Comparison of ENCODE assay signal across 8 cellular contexts in the genomic region with DNA sequence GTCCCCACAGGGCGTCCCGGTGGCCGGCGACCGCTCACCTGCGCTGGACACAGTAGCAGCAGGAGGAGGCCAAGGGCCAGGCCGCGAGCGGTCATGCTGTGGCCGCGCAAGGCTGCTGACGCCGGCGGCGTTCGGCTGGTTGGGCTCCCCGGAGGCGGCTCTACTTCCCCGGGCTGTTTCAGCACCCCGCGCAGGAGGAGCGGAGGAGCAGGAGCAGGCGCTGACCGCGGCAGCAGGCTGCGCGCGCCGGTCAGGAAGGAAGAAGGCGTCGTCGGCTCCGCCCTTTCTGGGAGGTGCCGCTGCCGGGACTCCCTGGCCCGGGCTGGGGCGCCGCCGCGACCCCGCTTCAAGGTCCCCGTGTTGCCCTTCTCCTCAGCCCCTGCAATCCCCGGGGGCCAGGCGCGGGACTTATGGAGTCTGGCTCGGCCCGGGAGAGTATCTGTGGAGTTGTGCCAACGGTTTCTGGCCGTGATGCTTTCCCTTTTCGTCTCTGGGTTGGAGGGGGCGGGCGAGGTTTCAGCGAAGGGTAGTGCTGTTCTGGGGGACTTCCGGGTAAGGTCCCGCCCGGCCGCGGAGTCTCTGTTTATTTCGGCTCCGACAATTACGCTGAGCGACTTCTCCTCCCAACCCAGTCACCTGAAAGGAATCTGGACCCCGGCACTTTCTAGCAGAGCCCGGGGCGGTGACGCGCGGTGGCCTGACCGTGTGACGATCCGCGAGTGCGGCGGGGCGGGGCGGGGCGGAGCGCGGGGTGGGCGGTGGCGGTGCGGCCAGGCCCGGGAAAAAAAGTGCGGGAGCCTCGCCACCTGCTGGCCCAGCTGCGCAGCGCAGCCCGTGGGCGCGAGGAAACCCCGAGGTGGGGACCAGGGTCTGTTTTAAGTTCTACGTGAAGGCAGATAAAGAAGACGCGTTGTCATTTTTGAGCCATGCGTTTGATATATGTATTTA. TPM values are rescaled to one million over a fixed set of nuclear protein-coding genes. Genes with fewer than 3 reads are reported as not detected.
DNase-seq lines count a peak whose midpoint lies in the region; ATAC-seq, FAIRE-seq and TF ChIP-seq lines count a peak whose summit lies in the region.

TSS of gene NPC1 (minus strand) at position 258 of the 948 bp plus-strand sequence. CDS start at position 95, 163 bp downstream.

- H3K27ac ChIP-seq in HUES6 (ENCODE audit: low read depth, low read length) (peak within 1 kb of the TSS; percentile 95), OCI-LY1 (ENCODE audit: low read depth, low read length, poor library complexity, severe bottlenecking) (peak within 1 kb of the TSS; percentile 92), endothelial cell of umbilical vein (ENCODE audit: insufficient read depth, low read depth, low read length) (peak within 1 kb of the TSS; percentile 99)

- H3K9me2 ChIP-seq in OCI-LY1 (ENCODE audit: low read depth, low read length): no peaks in the 10 kb centered on the region

- peak within 1 kb of the TSS; percentile 91 for H3K9ac ChIP-seq in HUES6 (ENCODE audit: low read length)
- H3K9ac ChIP-seq in OCI-LY1 (ENCODE audit: low read length): peak within 1 kb of the TSS; percentile 87
- peak within 1 kb of the TSS; percentile 100 for H3K9ac ChIP-seq in endothelial cell of umbilical vein (replicated peaks; ENCODE audit: extremely low read depth, insufficient read depth, low read length)

- H3K4me1 ChIP-seq in HUES6 (ENCODE audit: control insufficient read depth, insufficient read depth, low read length) (peaks cover 9% of the 10 kb centered on the region; the same call in 1 of the 2 replicates), OCI-LY1 (ENCODE audit: insufficient read depth, low read length, severe bottlenecking) (peaks cover 24% of the 10 kb centered on the region), endothelial cell of umbilical vein (ENCODE audit: control insufficient read depth, extremely low read depth, insufficient read depth, low read length) (peaks cover 18% of the 10 kb centered on the region), mononuclear cell (ENCODE audit: insufficient read depth, low read length) (peaks cover 46% of the 10 kb centered on the region)

- H3K79me2 ChIP-seq in OCI-LY1 (ENCODE audit: insufficient read depth, low read length) (0 out of 2 replicates have a peak, but pooled peaks cover 5% of the 10 kb centered on the region), endothelial cell of umbilical vein (ENCODE audit: control insufficient read depth, insufficient read depth, low read length) (peaks cover 45% of the 10 kb centered on the region)

- intact Hi-C loops in endothelial cell of umbilical vein (cut with micrococcal nuclease): loop anchor here (1.0 kb wide), 1 partner anchor 70 kb away; no protein-coding TSS in a partner anchor

- H3K36me3 ChIP-seq in HUES6 (ENCODE audit: control insufficient read depth, insufficient read depth, low read length) (no peaks in the 10 kb centered on the region), OCI-LY1 (ENCODE audit: insufficient read depth, low read length) (no peaks in the 10 kb centered on the region; the same call in 1 of the 2 replicates), endothelial cell of umbilical vein (ENCODE audit: control insufficient read depth in 2 of 2, extremely low read depth in 1 of 2, insufficient read depth in 2 of 2, low read length in 2 of 2) (no peaks in the 10 kb centered on the region)

- peak within 1 kb of the TSS; percentile 96 for H3K4me2 ChIP-seq in OCI-LY1 (ENCODE audit: low read length)
- peak within 1 kb of the TSS; percentile 90 for H3K4me2 ChIP-seq in endothelial cell of umbilical vein (ENCODE audit: insufficient read depth, low read length)

- H2AFZ ChIP-seq in OCI-LY1 (ENCODE audit: low read length) (0 out of 2 replicates have a peak within 1 kb of the TSS, but pooled peaks have one; percentile 70), endothelial cell of umbilical vein (ENCODE audit: low read depth, low read length) (peak within 1 kb of the TSS; percentile 92)

- dilution Hi-C loops in endothelial cell of umbilical vein (cut with MboI; ENCODE audit: extremely low pct_ligation_motif_present, low sequenced_read_pairs): no loop called here

- peak within 1 kb of the TSS; percentile 94 for H3K4me3 ChIP-seq in HUES6 (ENCODE audit: low read depth, low read length)
- peak within 1 kb of the TSS; percentile 89 for H3K4me3 ChIP-seq in OCI-LY1 (ENCODE audit: low read depth, low read length, poor library complexity, severe bottlenecking)
- peak within 1 kb of the TSS; percentile 44 to 76 (median 71) for H3K4me3 ChIP-seq in endothelial cell of umbilical vein (replicated peaks in 1 of 3; ENCODE audit: insufficient read depth in 1 of 3, low read depth in 1 of 3, low read length in 3 of 3)
- H3K4me3 ChIP-seq in mononuclear cell (ENCODE audit: low read length): peak within 1 kb of the TSS; percentile 97

- ATAC-seq in GM21423 (IDR thresholded peaks at IDR 0.05; ENCODE audit: unreplicated experiment): peak; percentile 91

- no peaks in the 10 kb centered on the region for H3K9me1 ChIP-seq in endothelial cell of umbilical vein (replicated peaks; ENCODE audit: control insufficient read depth, extremely low read depth, insufficient read depth, low read length)

- H3K9me3 ChIP-seq in HUES6 (ENCODE audit: control insufficient read depth, insufficient read depth, low read depth, low read length) (no peaks in the 10 kb centered on the region), OCI-LY1 (ENCODE audit: low read length) (no peaks in the 10 kb centered on the region), endothelial cell of umbilical vein (replicated peaks; ENCODE audit: control insufficient read depth, insufficient read depth, low read length) (no peaks in the 10 kb centered on the region), mononuclear cell (ENCODE audit: low read depth, low read length) (no peaks in the 10 kb centered on the region)

- peak; percentile 97 for DNase-seq in DMS 273 (lab: John Stamatoyannopoulos, UW; ENCODE audit: unreplicated experiment)
- peak; percentile 95 for DNase-seq in activated CD8-positive, alpha-beta memory T cell treated with anti-CD3 and anti-CD28 coated beads, Interleukin-2, amount 50 U/mL, for 48 hours
- DNase-seq in endothelial cell of umbilical vein (ENCODE audit: low read depth, low spot score): peak; percentile 91
- DNase-seq in stimulated activated CD8-positive, alpha-beta memory T cell treated with anti-CD3 and anti-CD28 coated beads, Interleukin-4, amount 100 ng/mL, for 1 hour (ENCODE audit: low read depth in 2 of 2, low spot score in 1 of 2): peak; percentile 83 to 85

- FAIRE-seq in endothelial cell of umbilical vein (lab: Jason Lieb, UNC): peak; percentile 81

- no TSS peak for BruUV-seq in endothelial cell of umbilical vein (replicated peaks; lab: Mats Ljungman, UMichigan)

- peak; percentile 85 for TF ChIP-seq POLR2A in endothelial cell of umbilical vein (IDR thresholded peaks at IDR 0.05; ENCODE audit: low read depth, low read length)

- CTCF ChIA-PET in endothelial cell of umbilical vein (lab: Charles Lee): interaction anchor here (0.8 to 2.5 kb wide), 6 partner anchors 13 to 332 kb away, joined by 3 to 10 read pairs (median 3); partner anchors contain the start of gene RMC1

- H3K27me3 ChIP-seq in HUES6 (ENCODE audit: control insufficient read depth, insufficient read depth, low read length) (peaks cover 5% of the 10 kb centered on the region), OCI-LY1 (ENCODE audit: insufficient read depth, low read length) (no peaks in the 10 kb centered on the region), endothelial cell of umbilical vein (ENCODE audit: control insufficient read depth in 2 of 2, insufficient read depth in 2 of 2, low read length in 2 of 2) (no peaks in the 10 kb centered on the region), mononuclear cell (ENCODE audit: insufficient read depth, low read length) (no peaks in the 10 kb centered on the region)

- no peaks in the 10 kb centered on the region for H4K20me1 ChIP-seq in OCI-LY1 (ENCODE audit: insufficient read depth, low read length)
- no peaks in the 10 kb centered on the region for H4K20me1 ChIP-seq in endothelial cell of umbilical vein (replicated peaks; ENCODE audit: control insufficient read depth, extremely low read depth, insufficient read depth, low read length)

- POLR2A ChIA-PET in endothelial cell of umbilical vein (lab: Charles Lee): interaction anchor here (0.8 kb wide), 1 partner anchor 9 kb away, joined by 3 read pairs; no protein-coding TSS in a partner anchor

- TF ChIP-seq CTCF in OCI-LY1 (IDR thresholded peaks at IDR 0.05; ENCODE audit: low read length) (peak; percentile 73), endothelial cell of umbilical vein (IDR thresholded peaks at IDR 0.05; ENCODE audit: extremely low read depth in 1 of 2, insufficient read depth in 1 of 2, low read depth in 1 of 2, low read length in 2 of 2) (peak; percentile 69 to 87)

- H3F3A ChIP-seq in OCI-LY1 (ENCODE audit: insufficient read depth, low read length): no peaks in the 10 kb centered on the region

TF ChIP-seq in endothelial cell of umbilical vein, 7 proteins besides CTCF, POLR2A, EP300 and RAD21:
- no peak for TF ChIP-seq MAX (IDR thresholded peaks at IDR 0.05; ENCODE audit: insufficient read depth, insufficient read length)
- no peak for TF ChIP-seq MYC (IDR thresholded peaks at IDR 0.05; ENCODE audit: low read depth, low read length)
- no peak for TF ChIP-seq JUN (IDR thresholded peaks at IDR 0.05; ENCODE audit: borderline replicate concordance, insufficient read depth, insufficient read length, low read depth)
- TF ChIP-seq POLR2AphosphoS5 (IDR thresholded peaks at IDR 0.05; ENCODE audit: insufficient read depth, low read depth, low read length): peak; percentile 91

RNA-seq across cellular contexts. Expression of gene NPC1, which starts in this region (rescaled TPM):
- total RNA-seq in endothelial cell of umbilical vein: 45.2 and 58.2 TPM in 2 replicates
- 38.9 and 40.6 TPM in 2 replicates for polyA plus RNA-seq in endothelial cell of umbilical vein
- polyA plus RNA-seq in endothelial cell of umbilical vein (2011; cell fraction: cytosol; rRNA removed): 33.1 and 33.7 TPM in 2 replicates
- polyA plus RNA-seq in endothelial cell of umbilical vein (2011; cell fraction: nucleus; rRNA removed): 62.0 and 72.7 TPM in 2 replicates
- 27.2 and 39.7 TPM in 2 replicates for polyA plus RNA-seq in endothelial cell of umbilical vein (2012)
- polyA minus RNA-seq in endothelial cell of umbilical vein: 104 and 109 TPM in 2 replicates
- polyA minus RNA-seq in endothelial cell of umbilical vein (2011; cell fraction: cytosol; rRNA and poly(A)+ RNA removed): 82.0 TPM
- polyA minus RNA-seq in endothelial cell of umbilical vein (2011; cell fraction: nucleus; rRNA and poly(A)+ RNA removed): 71.9 and 106 TPM in 2 replicates
- 50.5 TPM for total RNA-seq in mononuclear cell

Comparison
In these comparisons a context has a peak if more than half of its experiments do, and no peak if none do; other contexts are left out.
1. Peak in every context shown above with its lines: DNase-seq, ATAC-seq, H3K4me3 ChIP-seq and H3K27ac ChIP-seq.